In the genomic region with DNA sequence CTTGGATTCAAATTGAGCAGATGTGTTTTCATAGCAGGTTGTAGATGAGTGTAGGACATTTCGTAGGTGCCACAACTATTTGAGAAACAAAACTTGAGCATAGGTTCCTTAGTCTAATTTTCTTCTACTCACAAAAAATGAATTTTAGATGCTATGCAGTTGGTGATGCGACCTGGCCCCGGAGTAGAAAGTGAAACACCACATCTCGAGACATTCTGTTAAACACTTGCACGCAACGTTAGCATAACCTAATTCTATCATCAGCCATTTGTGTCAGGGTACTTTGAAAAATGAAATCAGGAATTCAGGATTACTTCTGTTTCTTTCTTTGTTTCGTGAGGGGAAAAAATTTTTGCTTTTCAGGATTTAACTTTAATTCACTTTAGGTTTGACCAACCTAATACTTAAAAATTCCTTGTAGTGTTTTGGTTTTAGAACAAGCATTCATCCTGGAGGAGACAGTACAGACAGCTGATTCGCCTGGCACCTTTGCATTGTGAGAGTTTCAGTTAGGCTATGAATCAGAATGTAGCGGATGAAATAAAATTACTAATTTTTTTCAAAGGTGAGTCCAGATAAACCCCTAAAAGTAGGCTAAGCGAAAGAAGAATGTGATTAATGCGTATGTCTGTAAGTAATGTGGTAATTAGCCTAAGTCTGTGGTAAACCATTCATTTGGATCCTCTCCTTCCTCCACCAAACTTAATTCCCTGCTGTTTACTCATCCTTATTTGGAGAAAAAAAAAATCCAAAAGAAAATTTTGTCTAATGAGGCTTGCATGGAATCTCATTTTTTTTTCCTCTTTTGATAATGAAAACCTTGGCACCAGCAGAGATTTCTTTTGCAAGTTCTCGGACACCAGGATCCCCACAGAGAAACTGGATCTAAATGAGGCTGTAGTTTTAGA, we compare ENCODE assay signal across 21 cellular contexts.
"Had no signal": no experiment of that assay in that cellular context is flagged by ENCODE, and none has a peak within 500 bp of the region (broad histone marks: within the 10 kb centered on the region; RNA-seq: fewer than 3 reads in every experiment).

No MANE protein-coding gene starts in this region.

- H3K4me1 ChIP-seq: heart left ventricle, parathyroid adenoma, suprapubic skin, tibial nerve had no signal

- H3K36me3 Mint-ChIP-seq: activated naive CD8-positive, alpha-beta T cell treated with anti-CD3 and anti-CD28 coated beads for 36 hours; naive thymus-derived CD8-positive, alpha-beta T cell had no signal

- ATAC-seq: activated T-cell treated with anti-CD3 and anti-CD28 coated beads, Interleukin-2, amount 50 U/mL, for 4 hours; heart left ventricle; left lobe of liver; naive thymus-derived CD8-positive, alpha-beta T cell; right lobe of liver had no signal

- H3K27ac ChIP-seq: brain microvascular endothelial cell, heart left ventricle, neutrophil, parathyroid adenoma, right lobe of liver, skin epidermis, stomach, suprapubic skin, tibial nerve had no signal

- DNase-seq: activated CD4-positive, CD25-positive, alpha-beta regulatory T cell treated with anti-CD3 and anti-CD28 coated beads, Interleukin-2, amount 50 U/mL, for 72 hours; activated CD8-positive, alpha-beta memory T cell treated with anti-CD3 and anti-CD28 coated beads, Interleukin-2, amount 50 U/mL, for 48 hours; activated naive CD4-positive, alpha-beta T cell treated with Interleukin-2 at 50 U/mL for 16 hours; activated naive CD8-positive, alpha-beta T cell treated with anti-CD3 and anti-CD28 coated beads for 36 hours; activated T-cell treated with anti-CD3 and anti-CD28 coated beads, Interleukin-2, amount 50 U/mL, for 4 hours; amniotic stem cell; brain microvascular endothelial cell; effector CD4-positive, alpha-beta T cell; heart left ventricle; naive thymus-derived CD8-positive, alpha-beta T cell; right lobe of liver; stimulated activated CD4-positive, alpha-beta T cell treated with anti-CD3 and anti-CD28 coated beads, Interleukin-1b, Interleukin-23, amount 100 ng/mL, for 48 hours; stomach had no signal

- H3K9me3 Mint-ChIP-seq: activated naive CD8-positive, alpha-beta T cell treated with anti-CD3 and anti-CD28 coated beads for 36 hours; activated T-cell treated with anti-CD3 and anti-CD28 coated beads, Interleukin-2, amount 50 U/mL, for 4 hours; dendritic cell treated with granulocyte-macrophage colony-stimulating factor and Interleukin-4, amounts not matched to agents 40 ng/mL and 50 ng/mL, for 4 days; naive thymus-derived CD8-positive, alpha-beta T cell had no signal

- H3K27me3 ChIP-seq: brain microvascular endothelial cell, heart left ventricle, neutrophil, right lobe of liver, stomach, suprapubic skin, tibial nerve had no signal

- H3K27me3 Mint-ChIP-seq: activated naive CD8-positive, alpha-beta T cell treated with anti-CD3 and anti-CD28 coated beads for 36 hours; dendritic cell treated with granulocyte-macrophage colony-stimulating factor and Interleukin-4, amounts not matched to agents 40 ng/mL and 50 ng/mL, for 4 days had no signal

- H3K36me3 ChIP-seq: brain microvascular endothelial cell, heart left ventricle, neutrophil, right lobe of liver, suprapubic skin, tibial nerve had no signal

- H3K4me1 Mint-ChIP-seq: activated naive CD8-positive, alpha-beta T cell treated with anti-CD3 and anti-CD28 coated beads for 36 hours; naive thymus-derived CD8-positive, alpha-beta T cell had no signal

- H3K4me3 Mint-ChIP-seq: activated naive CD8-positive, alpha-beta T cell treated with anti-CD3 and anti-CD28 coated beads for 36 hours; activated T-cell treated with anti-CD3 and anti-CD28 coated beads, Interleukin-2, amount 50 U/mL, for 4 hours; dendritic cell treated with granulocyte-macrophage colony-stimulating factor and Interleukin-4, amounts not matched to agents 40 ng/mL and 50 ng/mL, for 4 days; naive thymus-derived CD8-positive, alpha-beta T cell had no signal

- H3K9me3 ChIP-seq: heart left ventricle, neutrophil, right lobe of liver, stomach, suprapubic skin, tibial nerve had no signal

- H3K4me3 ChIP-seq: heart left ventricle, lung, right lobe of liver, skin epidermis, stomach, suprapubic skin, tibial nerve had no signal

- H3K27ac Mint-ChIP-seq: activated naive CD8-positive, alpha-beta T cell treated with anti-CD3 and anti-CD28 coated beads for 36 hours; dendritic cell treated with granulocyte-macrophage colony-stimulating factor and Interleukin-4, amounts not matched to agents 40 ng/mL and 50 ng/mL, for 4 days; naive thymus-derived CD8-positive, alpha-beta T cell had no signal
